1 cellular context compared by ENCODE assay signal in the genomic region with DNA sequence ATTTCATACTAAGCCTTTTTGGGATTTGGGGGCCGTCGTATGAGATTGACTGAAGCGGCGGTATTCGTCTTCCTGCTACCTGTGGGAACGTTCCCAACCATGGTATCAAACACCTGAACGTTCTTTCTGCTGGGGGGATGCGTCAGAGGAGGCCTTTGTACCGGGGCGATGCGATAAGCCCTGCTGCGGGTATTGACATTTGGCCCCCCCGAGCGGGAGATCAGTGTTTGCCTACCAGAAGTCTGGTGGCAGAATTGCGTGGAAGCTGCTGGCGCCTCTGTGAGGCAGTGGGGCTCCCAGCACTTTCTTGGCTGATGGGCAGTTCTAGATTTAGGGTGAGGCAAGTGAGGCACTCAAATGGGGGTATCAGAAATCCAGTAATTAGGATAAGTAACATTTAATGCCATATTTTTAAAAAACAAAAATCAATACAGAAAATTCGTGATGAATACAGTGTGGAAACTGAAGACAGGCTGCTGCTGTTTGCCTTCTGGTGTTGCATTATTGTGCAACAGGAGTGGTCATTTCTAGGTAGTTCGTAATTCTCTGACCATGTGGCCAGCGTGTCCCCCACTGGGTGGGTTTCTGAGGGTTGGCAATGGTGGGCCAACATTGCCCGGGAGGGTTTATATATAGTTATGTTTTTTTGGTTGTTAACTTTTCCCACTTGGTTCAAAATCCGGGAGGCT.
A peak's percentile ranks its signal among the peaks of the same experiment; 100 is the strongest.
TF ChIP-seq lines count a peak whose summit lies in the region.

No MANE protein-coding gene starts in this region.

TF ChIP-seq in HepG2, 621 proteins besides CTCF, POLR2A, EP300 and RAD21 (continued from another document and continues in another):
- TF ChIP-seq, protein P1, sequence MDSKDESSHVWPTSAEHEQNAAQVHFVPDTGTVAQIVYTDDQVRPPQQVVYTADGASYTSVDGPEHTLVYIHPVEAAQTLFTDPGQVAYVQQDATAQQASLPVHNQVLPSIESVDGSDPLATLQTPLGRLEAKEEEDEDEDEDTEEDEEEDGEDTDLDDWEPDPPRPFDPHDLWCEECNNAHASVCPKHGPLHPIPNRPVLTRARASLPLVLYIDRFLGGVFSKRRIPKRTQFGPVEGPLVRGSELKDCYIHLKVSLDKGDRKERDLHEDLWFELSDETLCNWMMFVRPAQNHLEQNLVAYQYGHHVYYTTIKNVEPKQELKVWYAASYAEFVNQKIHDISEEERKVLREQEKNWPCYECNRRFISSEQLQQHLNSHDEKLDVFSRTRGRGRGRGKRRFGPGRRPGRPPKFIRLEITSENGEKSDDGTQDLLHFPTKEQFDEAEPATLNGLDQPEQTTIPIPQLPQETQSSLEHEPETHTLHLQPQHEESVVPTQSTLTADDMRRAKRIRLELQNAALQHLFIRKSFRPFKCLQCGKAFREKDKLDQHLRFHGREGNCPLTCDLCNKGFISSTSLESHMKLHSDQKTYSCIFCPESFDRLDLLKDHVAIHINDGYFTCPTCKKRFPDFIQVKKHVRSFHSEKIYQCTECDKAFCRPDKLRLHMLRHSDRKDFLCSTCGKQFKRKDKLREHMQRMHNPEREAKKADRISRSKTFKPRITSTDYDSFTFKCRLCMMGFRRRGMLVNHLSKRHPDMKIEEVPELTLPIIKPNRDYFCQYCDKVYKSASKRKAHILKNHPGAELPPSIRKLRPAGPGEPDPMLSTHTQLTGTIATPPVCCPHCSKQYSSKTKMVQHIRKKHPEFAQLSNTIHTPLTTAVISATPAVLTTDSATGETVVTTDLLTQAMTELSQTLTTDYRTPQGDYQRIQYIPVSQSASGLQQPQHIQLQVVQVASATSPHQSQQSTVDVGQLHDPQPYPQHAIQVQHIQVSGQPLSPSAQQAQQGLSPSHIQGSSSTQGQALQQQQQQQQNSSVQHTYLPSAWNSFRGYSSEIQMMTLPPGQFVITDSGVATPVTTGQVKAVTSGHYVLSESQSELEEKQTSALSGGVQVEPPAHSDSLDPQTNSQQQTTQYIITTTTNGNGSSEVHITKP (CRISPR knock-in tag; IDR thresholded peaks at IDR 0.05; ENCODE audit: low read depth): no peak
- TF ChIP-seq ZNF572 (CRISPR knock-in tag; IDR thresholded peaks at IDR 0.05): no peak
- TF ChIP-seq SP2 (CRISPR knock-in tag; IDR thresholded peaks at IDR 0.05): 0 out of 2 replicates have a peak, but pooled peaks have one; percentile 22
- no peak for TF ChIP-seq PRPF4 (IDR thresholded peaks at IDR 0.05; ENCODE audit: low read depth, low read length, poor library complexity, severe bottlenecking)
- no peak for TF ChIP-seq HOXA7 (CRISPR knock-in tag; IDR thresholded peaks at IDR 0.05)
- peak; percentile 98 for TF ChIP-seq CEBPB (IDR thresholded peaks at IDR 0.05; ENCODE audit: borderline replicate concordance, low read depth, low read length)
- TF ChIP-seq, protein P2, sequence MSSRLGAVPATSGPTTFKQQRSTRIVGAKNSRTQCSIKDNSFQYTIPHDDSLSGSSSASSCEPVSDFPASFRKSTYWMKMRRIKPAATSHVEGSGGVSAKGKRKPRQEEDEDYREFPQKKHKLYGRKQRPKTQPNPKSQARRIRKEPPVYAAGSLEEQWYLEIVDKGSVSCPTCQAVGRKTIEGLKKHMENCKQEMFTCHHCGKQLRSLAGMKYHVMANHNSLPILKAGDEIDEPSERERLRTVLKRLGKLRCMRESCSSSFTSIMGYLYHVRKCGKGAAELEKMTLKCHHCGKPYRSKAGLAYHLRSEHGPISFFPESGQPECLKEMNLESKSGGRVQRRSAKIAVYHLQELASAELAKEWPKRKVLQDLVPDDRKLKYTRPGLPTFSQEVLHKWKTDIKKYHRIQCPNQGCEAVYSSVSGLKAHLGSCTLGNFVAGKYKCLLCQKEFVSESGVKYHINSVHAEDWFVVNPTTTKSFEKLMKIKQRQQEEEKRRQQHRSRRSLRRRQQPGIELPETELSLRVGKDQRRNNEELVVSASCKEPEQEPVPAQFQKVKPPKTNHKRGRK (CRISPR knock-in tag; IDR thresholded peaks at IDR 0.05): no peak
- TF ChIP-seq, protein P3, sequence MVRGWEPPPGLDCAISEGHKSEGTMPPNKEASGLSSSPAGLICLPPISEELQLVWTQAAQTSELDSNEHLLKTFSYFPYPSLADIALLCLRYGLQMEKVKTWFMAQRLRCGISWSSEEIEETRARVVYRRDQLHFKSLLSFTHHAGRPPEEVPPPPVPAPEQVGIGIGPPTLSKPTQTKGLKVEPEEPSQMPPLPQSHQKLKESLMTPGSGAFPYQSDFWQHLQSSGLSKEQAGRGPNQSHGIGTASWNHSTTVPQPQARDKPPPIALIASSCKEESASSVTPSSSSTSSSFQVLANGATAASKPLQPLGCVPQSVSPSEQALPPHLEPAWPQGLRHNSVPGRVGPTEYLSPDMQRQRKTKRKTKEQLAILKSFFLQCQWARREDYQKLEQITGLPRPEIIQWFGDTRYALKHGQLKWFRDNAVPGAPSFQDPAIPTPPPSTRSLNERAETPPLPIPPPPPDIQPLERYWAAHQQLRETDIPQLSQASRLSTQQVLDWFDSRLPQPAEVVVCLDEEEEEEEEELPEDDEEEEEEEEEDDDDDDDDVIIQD (CRISPR knock-in tag; IDR thresholded peaks at IDR 0.05; ENCODE audit: low read depth): no peak
- no peak for TF ChIP-seq ZC3H13 (CRISPR knock-in tag; IDR thresholded peaks at IDR 0.05)
- TF ChIP-seq, protein P4, sequence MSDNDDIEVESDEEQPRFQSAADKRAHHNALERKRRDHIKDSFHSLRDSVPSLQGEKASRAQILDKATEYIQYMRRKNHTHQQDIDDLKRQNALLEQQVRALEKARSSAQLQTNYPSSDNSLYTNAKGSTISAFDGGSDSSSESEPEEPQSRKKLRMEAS (IDR thresholded peaks at IDR 0.05): 0 out of 2 replicates have a peak, but pooled peaks have one; percentile 31
- TF ChIP-seq ZNF251 (CRISPR knock-in tag; IDR thresholded peaks at IDR 0.05): no peak
- TF ChIP-seq, protein P5, sequence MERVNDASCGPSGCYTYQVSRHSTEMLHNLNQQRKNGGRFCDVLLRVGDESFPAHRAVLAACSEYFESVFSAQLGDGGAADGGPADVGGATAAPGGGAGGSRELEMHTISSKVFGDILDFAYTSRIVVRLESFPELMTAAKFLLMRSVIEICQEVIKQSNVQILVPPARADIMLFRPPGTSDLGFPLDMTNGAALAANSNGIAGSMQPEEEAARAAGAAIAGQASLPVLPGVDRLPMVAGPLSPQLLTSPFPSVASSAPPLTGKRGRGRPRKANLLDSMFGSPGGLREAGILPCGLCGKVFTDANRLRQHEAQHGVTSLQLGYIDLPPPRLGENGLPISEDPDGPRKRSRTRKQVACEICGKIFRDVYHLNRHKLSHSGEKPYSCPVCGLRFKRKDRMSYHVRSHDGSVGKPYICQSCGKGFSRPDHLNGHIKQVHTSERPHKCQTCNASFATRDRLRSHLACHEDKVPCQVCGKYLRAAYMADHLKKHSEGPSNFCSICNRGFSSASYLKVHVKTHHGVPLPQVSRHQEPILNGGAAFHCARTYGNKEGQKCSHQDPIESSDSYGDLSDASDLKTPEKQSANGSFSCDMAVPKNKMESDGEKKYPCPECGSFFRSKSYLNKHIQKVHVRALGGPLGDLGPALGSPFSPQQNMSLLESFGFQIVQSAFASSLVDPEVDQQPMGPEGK (CRISPR knock-in tag; IDR thresholded peaks at IDR 0.05): peak; percentile 94
- TF ChIP-seq HDAC2 (CRISPR knock-in tag; IDR thresholded peaks at IDR 0.05): 0 out of 2 replicates have a peak, but pooled peaks have one; percentile 19
- peak; percentile 37 for TF ChIP-seq ASH2L (IDR thresholded peaks at IDR 0.05; ENCODE audit: insufficient read length, low read depth, low read length)
- no peak for TF ChIP-seq GZF1 (CRISPR knock-in tag; IDR thresholded peaks at IDR 0.05)
- peak; percentile 67 for TF ChIP-seq ZBTB7B (CRISPR knock-in tag; IDR thresholded peaks at IDR 0.05)
- TF ChIP-seq, protein P6, sequence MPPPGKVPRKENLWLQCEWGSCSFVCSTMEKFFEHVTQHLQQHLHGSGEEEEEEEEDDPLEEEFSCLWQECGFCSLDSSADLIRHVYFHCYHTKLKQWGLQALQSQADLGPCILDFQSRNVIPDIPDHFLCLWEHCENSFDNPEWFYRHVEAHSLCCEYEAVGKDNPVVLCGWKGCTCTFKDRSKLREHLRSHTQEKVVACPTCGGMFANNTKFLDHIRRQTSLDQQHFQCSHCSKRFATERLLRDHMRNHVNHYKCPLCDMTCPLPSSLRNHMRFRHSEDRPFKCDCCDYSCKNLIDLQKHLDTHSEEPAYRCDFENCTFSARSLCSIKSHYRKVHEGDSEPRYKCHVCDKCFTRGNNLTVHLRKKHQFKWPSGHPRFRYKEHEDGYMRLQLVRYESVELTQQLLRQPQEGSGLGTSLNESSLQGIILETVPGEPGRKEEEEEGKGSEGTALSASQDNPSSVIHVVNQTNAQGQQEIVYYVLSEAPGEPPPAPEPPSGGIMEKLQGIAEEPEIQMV (CRISPR knock-in tag; IDR thresholded peaks at IDR 0.05; ENCODE audit: low read depth): no peak
- no peak for TF ChIP-seq ESRRA (CRISPR knock-in tag; IDR thresholded peaks at IDR 0.05; ENCODE audit: low read depth)
- TF ChIP-seq SPEN (CRISPR knock-in tag; IDR thresholded peaks at IDR 0.05; ENCODE audit: low read depth): no peak
- TF ChIP-seq MZF1 (CRISPR knock-in tag; IDR thresholded peaks at IDR 0.05; ENCODE audit: borderline replicate concordance): no peak
- TF ChIP-seq POGZ (CRISPR knock-in tag; IDR thresholded peaks at IDR 0.05): no peak
- TF ChIP-seq ZMYM2 (CRISPR knock-in tag; IDR thresholded peaks at IDR 0.05): 0 out of 2 replicates have a peak, but pooled peaks have one; percentile 39
- TF ChIP-seq KDM1A (CRISPR knock-in tag; IDR thresholded peaks at IDR 0.05): no peak
- TF ChIP-seq, protein P7, sequence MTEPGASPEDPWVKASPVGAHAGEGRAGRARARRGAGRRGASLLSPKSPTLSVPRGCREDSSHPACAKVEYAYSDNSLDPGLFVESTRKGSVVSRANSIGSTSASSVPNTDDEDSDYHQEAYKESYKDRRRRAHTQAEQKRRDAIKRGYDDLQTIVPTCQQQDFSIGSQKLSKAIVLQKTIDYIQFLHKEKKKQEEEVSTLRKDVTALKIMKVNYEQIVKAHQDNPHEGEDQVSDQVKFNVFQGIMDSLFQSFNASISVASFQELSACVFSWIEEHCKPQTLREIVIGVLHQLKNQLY (CRISPR knock-in tag; IDR thresholded peaks at IDR 0.05): no peak
- TF ChIP-seq PPARG (CRISPR knock-in tag; conservative IDR thresholded peaks at IDR 0.05): no peak
- TF ChIP-seq, protein P8, sequence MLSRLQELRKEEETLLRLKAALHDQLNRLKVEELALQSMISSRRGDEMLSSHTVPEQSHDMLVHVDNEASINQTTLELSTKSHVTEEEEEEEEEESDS (CRISPR knock-in tag; IDR thresholded peaks at IDR 0.05; ENCODE audit: borderline replicate concordance): no peak
- TF ChIP-seq ZNF343 (CRISPR knock-in tag; IDR thresholded peaks at IDR 0.05): no peak
- peak; percentile 49; the same call in 1 of the 2 replicates for TF ChIP-seq HNF4G (IDR thresholded peaks at IDR 0.05; ENCODE audit: borderline replicate concordance, low read depth, low read length)
- TF ChIP-seq HNF4G (CRISPR knock-in tag; IDR thresholded peaks at IDR 0.05; ENCODE audit: borderline replicate concordance, low read depth): no peak
- no peak for TF ChIP-seq KMT2A (CRISPR knock-in tag; IDR thresholded peaks at IDR 0.05)
- no peak for TF ChIP-seq ZNF782 (CRISPR knock-in tag; IDR thresholded peaks at IDR 0.05; ENCODE audit: borderline replicate concordance)
- TF ChIP-seq, protein P9, sequence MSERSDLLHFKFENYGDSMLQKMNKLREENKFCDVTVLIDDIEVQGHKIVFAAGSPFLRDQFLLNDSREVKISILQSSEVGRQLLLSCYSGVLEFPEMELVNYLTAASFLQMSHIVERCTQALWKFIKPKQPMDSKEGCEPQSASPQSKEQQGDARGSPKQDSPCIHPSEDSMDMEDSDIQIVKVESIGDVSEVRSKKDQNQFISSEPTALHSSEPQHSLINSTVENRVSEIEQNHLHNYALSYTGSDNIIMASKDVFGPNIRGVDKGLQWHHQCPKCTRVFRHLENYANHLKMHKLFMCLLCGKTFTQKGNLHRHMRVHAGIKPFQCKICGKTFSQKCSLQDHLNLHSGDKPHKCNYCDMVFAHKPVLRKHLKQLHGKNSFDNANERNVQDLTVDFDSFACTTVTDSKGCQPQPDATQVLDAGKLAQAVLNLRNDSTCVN (CRISPR knock-in tag; IDR thresholded peaks at IDR 0.05; ENCODE audit: borderline replicate concordance): no peak
- TF ChIP-seq XRCC5 (optimal IDR thresholded peaks at IDR 0.05; ENCODE audit: low read length): peak; percentile 9
- TF ChIP-seq, protein P10, sequence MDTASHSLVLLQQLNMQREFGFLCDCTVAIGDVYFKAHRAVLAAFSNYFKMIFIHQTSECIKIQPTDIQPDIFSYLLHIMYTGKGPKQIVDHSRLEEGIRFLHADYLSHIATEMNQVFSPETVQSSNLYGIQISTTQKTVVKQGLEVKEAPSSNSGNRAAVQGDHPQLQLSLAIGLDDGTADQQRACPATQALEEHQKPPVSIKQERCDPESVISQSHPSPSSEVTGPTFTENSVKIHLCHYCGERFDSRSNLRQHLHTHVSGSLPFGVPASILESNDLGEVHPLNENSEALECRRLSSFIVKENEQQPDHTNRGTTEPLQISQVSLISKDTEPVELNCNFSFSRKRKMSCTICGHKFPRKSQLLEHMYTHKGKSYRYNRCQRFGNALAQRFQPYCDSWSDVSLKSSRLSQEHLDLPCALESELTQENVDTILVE (CRISPR knock-in tag; IDR thresholded peaks at IDR 0.05): no peak
- no peak for TF ChIP-seq ZNF567 (CRISPR knock-in tag; IDR thresholded peaks at IDR 0.05; ENCODE audit: borderline replicate concordance)
- TF ChIP-seq, protein P11, sequence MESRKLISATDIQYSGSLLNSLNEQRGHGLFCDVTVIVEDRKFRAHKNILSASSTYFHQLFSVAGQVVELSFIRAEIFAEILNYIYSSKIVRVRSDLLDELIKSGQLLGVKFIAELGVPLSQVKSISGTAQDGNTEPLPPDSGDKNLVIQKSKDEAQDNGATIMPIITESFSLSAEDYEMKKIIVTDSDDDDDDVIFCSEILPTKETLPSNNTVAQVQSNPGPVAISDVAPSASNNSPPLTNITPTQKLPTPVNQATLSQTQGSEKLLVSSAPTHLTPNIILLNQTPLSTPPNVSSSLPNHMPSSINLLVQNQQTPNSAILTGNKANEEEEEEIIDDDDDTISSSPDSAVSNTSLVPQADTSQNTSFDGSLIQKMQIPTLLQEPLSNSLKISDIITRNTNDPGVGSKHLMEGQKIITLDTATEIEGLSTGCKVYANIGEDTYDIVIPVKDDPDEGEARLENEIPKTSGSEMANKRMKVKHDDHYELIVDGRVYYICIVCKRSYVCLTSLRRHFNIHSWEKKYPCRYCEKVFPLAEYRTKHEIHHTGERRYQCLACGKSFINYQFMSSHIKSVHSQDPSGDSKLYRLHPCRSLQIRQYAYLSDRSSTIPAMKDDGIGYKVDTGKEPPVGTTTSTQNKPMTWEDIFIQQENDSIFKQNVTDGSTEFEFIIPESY (CRISPR knock-in tag; IDR thresholded peaks at IDR 0.05): no peak
- TF ChIP-seq HNF4A (CRISPR knock-in tag; IDR thresholded peaks at IDR 0.05): peak; percentile 73
- TF ChIP-seq, protein P12, sequence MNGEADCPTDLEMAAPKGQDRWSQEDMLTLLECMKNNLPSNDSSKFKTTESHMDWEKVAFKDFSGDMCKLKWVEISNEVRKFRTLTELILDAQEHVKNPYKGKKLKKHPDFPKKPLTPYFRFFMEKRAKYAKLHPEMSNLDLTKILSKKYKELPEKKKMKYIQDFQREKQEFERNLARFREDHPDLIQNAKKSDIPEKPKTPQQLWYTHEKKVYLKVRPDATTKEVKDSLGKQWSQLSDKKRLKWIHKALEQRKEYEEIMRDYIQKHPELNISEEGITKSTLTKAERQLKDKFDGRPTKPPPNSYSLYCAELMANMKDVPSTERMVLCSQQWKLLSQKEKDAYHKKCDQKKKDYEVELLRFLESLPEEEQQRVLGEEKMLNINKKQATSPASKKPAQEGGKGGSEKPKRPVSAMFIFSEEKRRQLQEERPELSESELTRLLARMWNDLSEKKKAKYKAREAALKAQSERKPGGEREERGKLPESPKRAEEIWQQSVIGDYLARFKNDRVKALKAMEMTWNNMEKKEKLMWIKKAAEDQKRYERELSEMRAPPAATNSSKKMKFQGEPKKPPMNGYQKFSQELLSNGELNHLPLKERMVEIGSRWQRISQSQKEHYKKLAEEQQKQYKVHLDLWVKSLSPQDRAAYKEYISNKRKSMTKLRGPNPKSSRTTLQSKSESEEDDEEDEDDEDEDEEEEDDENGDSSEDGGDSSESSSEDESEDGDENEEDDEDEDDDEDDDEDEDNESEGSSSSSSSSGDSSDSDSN (CRISPR knock-in tag; IDR thresholded peaks at IDR 0.05): no peak
- TF ChIP-seq SALL1 (CRISPR knock-in tag; IDR thresholded peaks at IDR 0.05): 0 out of 2 replicates have a peak, but pooled peaks have one; percentile 46
